Comparison of ENCODE assay signal across 1 cellular context in the genomic region with DNA sequence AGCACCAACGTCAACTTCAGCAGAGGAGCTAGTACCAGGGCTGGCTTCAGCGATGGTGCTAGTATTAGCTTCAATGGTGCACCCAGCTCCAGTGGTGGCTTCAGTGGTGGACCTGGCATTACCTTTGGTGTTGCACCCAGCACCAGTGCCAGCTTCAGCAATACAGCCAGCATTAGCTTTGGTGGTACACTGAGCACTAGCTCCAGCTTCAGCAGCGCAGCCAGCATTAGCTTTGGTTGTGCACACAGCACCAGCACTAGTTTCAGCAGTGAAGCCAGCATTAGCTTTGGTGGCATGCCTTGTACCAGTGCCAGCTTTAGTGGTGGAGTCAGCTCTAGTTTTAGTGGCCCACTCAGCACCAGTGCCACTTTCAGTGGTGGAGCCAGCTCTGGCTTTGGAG.
TF ChIP-seq lines count a peak whose summit lies in the region.

No MANE protein-coding gene starts in this region.

TF ChIP-seq in IMR-90, 13 proteins besides CTCF, POLR2A, EP300 and RAD21 (continued from another document):
- TF ChIP-seq, protein P1, sequence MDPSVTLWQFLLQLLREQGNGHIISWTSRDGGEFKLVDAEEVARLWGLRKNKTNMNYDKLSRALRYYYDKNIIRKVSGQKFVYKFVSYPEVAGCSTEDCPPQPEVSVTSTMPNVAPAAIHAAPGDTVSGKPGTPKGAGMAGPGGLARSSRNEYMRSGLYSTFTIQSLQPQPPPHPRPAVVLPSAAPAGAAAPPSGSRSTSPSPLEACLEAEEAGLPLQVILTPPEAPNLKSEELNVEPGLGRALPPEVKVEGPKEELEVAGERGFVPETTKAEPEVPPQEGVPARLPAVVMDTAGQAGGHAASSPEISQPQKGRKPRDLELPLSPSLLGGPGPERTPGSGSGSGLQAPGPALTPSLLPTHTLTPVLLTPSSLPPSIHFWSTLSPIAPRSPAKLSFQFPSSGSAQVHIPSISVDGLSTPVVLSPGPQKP (IDR thresholded peaks at IDR 0.05; ENCODE audit: borderline replicate concordance, low read depth, low read length): no peak
